Comparison of ENCODE assay signal across 8 cellular contexts in the genomic region with DNA sequence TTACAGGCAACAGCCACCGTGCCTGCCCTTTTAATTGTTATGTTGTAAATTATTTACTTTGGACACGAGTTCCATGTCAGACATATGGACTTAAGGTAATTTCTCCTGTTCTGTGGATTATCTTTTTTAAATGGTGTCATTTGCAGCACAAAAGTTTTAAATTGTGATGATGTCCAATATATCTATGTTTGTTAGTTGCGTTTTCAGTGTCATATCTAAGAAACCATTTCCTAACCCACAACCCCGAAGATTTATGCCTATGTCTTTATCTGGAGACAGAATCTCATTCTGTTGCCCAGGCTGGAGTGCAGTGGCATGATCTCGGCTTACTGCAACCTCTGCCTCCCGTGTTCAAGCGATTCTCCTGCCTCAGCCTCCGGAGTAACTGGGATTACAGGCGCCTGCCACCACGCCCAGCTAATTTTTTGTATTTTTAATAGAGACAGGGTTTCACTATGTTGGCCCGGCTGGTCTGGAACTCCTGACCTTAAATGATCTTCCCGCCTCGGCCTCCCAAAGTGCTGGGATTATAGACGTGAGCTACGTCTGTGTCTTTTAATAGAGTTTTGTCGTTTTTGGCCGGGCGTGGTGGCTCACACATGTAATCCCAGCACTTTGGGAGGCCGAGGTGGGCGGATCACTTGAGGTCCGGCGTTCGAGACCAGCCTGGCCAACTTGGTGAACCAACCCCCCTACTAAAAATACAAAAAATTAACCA. TPM values are rescaled to one million over a fixed set of nuclear protein-coding genes. Genes with fewer than 3 reads are reported as not detected.
DNase-seq lines count a peak whose midpoint lies in the region; ATAC-seq and TF ChIP-seq lines count a peak whose summit lies in the region.
"Not testable (repeated sequence)": the region's sequence is repeated elsewhere in the genome, so short reads cannot be mapped to it uniquely, and the experiment has no call there.

No MANE protein-coding gene starts in this region.

- WGBS in spleen, 5 donors = 43 to 51% (median 45%) methylated on average over 23 of the region's 23 CpGs

- intact Hi-C loops in HCT116 (cut with micrococcal nuclease) = loop anchor here (5.0 kb wide), 1 partner anchor 87 kb away; no protein-coding TSS in a partner anchor
- intact Hi-C loops in PC-9 (cut with micrococcal nuclease; ENCODE audit: unreplicated experiment) = loop anchor here (1.0 to 2.0 kb wide), 4 partner anchors 20 to 98 kb away; a partner anchor contains a TSS
- intact Hi-C loops in colonic mucosa (cut with DNase I) = loop anchor here (10.0 kb wide), 2 partner anchors 54 to 94 kb away; a partner anchor contains a TSS
- intact Hi-C loops in naive thymus-derived CD4-positive, alpha-beta T cell (cut with micrococcal nuclease) = loop anchor here (1.0 to 10.0 kb wide), 13 partner anchors 14 to 1077 kb away; a partner anchor contains a TSS
- intact Hi-C loops in spleen (cut with DNase I; ENCODE audit: low total_unique reads) = not testable (repeated sequence)

- not testable (repeated sequence) for DNase-seq in AG04450 (ENCODE audit: low read depth, low spot score); HCT116 (ENCODE audit: low read depth, low spot score); PC-9; colonic mucosa
- peak; percentile 59 for DNase-seq in right atrium auricular region (ENCODE audit: low spot score)
- peak in 4 of 9 donors; percentile 12 to 28 (median 18) for DNase-seq in naive thymus-derived CD4-positive, alpha-beta T cell
- DNase-seq in spleen = peak; percentile 48

- peaks cover 18% of the 10 kb centered on the region for H3K36me3 Mint-ChIP-seq in activated T-helper 17 cell treated with anti-CD3 and anti-CD28 coated beads, Interleukin-2, amount 50 U/mL, for 72 hours (ENCODE audit: low read depth)
- peaks cover 0 to 10% (median 4%) of the 10 kb centered on the region in 5 donors for H3K36me3 Mint-ChIP-seq in naive thymus-derived CD4-positive, alpha-beta T cell

- H3K9ac ChIP-seq in HCT116 (ENCODE audit: low read length) (peak overlapping the region; percentile 47; the same call in 1 of the 2 replicates), colonic mucosa (ENCODE audit: low read depth in 2 of 2, low read length in 2 of 2) (peak overlapping the region; percentile 12 to 33)

- H2AFZ ChIP-seq in HCT116 (ENCODE audit: low read depth, low read length, poor library complexity, severe bottlenecking) = not testable (repeated sequence)
- H2AFZ ChIP-seq in PC-9 = peak overlapping the region; percentile 77

- not testable (repeated sequence) for BruUV-seq in HCT116 (replicated peaks; lab: Mats Ljungman, UMichigan); PC-9 (replicated peaks; lab: Mats Ljungman, UMichigan)

- not testable (repeated sequence) for H3K9me2 ChIP-seq in HCT116 (ENCODE audit: insufficient read depth); PC-9 (ENCODE audit: insufficient read depth)

- not testable (repeated sequence) for ATAC-seq in HCT116; activated T-helper 17 cell treated with anti-CD3 and anti-CD28 coated beads, Interleukin-2, amount 50 U/mL, for 72 hours (replicated peaks); naive thymus-derived CD4-positive, alpha-beta T cell

- CTCF ChIA-PET in AG04450 (lab: Charles Lee) = interaction anchor here (0.9 kb wide), 1 partner anchor 152 kb away, joined by 3 read pairs; no protein-coding TSS in a partner anchor
- CTCF ChIA-PET in HCT116 (lab: Charles Lee); PC-9 (lab: Charles Lee): not testable (repeated sequence)
- CTCF ChIA-PET in naive thymus-derived CD4-positive, alpha-beta T cell (lab: Charles Lee) = interaction anchor here (1.0 kb wide), 1 partner anchor 19 kb away, joined by 3 read pairs; no protein-coding TSS in a partner anchor

- H3K9me3 Mint-ChIP-seq in activated T-helper 17 cell treated with anti-CD3 and anti-CD28 coated beads, Interleukin-2, amount 50 U/mL, for 72 hours; naive thymus-derived CD4-positive, alpha-beta T cell: not testable (repeated sequence)

- peak overlapping the region; percentile 75 for H3K27ac Mint-ChIP-seq in activated T-helper 17 cell treated with anti-CD3 and anti-CD28 coated beads, Interleukin-2, amount 50 U/mL, for 72 hours
- peak overlapping the region; percentile 65 to 95 (median 89) for H3K27ac Mint-ChIP-seq in naive thymus-derived CD4-positive, alpha-beta T cell

- H3K4me1 ChIP-seq in HCT116 (ENCODE audit: control insufficient read depth in 1 of 2, insufficient read depth in 2 of 2, low read length in 2 of 2) = peaks cover 3 to 18% of the 10 kb centered on the region in 2 experiments; a peak in 3 of 4 replicates
- not testable (repeated sequence) for H3K4me1 ChIP-seq in PC-9 (replicated peaks; ENCODE audit: insufficient read depth); colonic mucosa
- peaks cover 0 to 27% of the 10 kb centered on the region in 2 donors for H3K4me1 ChIP-seq in right atrium auricular region
- peaks cover 7 to 16% of the 10 kb centered on the region in 2 donors for H3K4me1 ChIP-seq in naive thymus-derived CD4-positive, alpha-beta T cell (ENCODE audit: control insufficient read depth in 2 of 2, insufficient read depth in 2 of 2, low read length in 2 of 2)
- H3K4me1 ChIP-seq in spleen = peaks cover 16 to 60% (median 46%) of the 10 kb centered on the region in 6 donors

- TF ChIP-seq CTCF in AG04450 (IDR thresholded peaks at IDR 0.05; ENCODE audit: low read depth, low read length); HCT116 (IDR thresholded peaks at IDR 0.05 in 2 of 3, conservative IDR thresholded peaks at IDR 0.05 in 1 of 3; ENCODE audit: borderline replicate concordance in 1 of 3, insufficient read depth in 1 of 3, low read depth in 2 of 3, low read length in 2 of 3); PC-9 (conservative IDR thresholded peaks at IDR 0.05); colonic mucosa (IDR thresholded peaks at IDR 0.05); right atrium auricular region (IDR thresholded peaks at IDR 0.05); spleen (IDR thresholded peaks at IDR 0.05 in 8 of 11, conservative IDR thresholded peaks at IDR 0.05 in 3 of 11): not testable (repeated sequence)

- TF ChIP-seq POLR2A in HCT116 (IDR thresholded peaks at IDR 0.05; ENCODE audit: borderline replicate concordance, extremely low read depth, insufficient read depth, insufficient read length); spleen (IDR thresholded peaks at IDR 0.05): not testable (repeated sequence)

- not testable (repeated sequence) for H4K20me1 ChIP-seq in HCT116 (ENCODE audit: insufficient read depth)
- H4K20me1 ChIP-seq in PC-9 (ENCODE audit: insufficient read depth) = peaks cover 25% of the 10 kb centered on the region

- H3K9me3 ChIP-seq in AG04450 (ENCODE audit: control insufficient read depth, insufficient read depth, low read length); HCT116 (ENCODE audit: control insufficient read depth in 1 of 2, insufficient read depth in 1 of 2, low read depth in 1 of 2, low read length in 2 of 2); PC-9 (ENCODE audit: insufficient read depth, low read depth); colonic mucosa; right atrium auricular region; naive thymus-derived CD4-positive, alpha-beta T cell (ENCODE audit: control insufficient read depth in 2 of 3, low read length in 3 of 3); spleen: not testable (repeated sequence)

- TF ChIP-seq RAD21 in HCT116 (IDR thresholded peaks at IDR 0.05; ENCODE audit: low read depth) = not testable (repeated sequence)

- H3F3A ChIP-seq in PC-9 (ENCODE audit: insufficient read depth, low read depth) = peaks cover 30% of the 10 kb centered on the region

- peak overlapping the region; percentile 95 for H3K4me2 ChIP-seq in HCT116 (ENCODE audit: low read length)
- peak overlapping the region; percentile 79 for H3K4me2 ChIP-seq in PC-9

- H3K27ac ChIP-seq in AG04450 (ENCODE audit: low read depth, low read length); PC-9: not testable (repeated sequence)
- H3K27ac ChIP-seq in HCT116 (ENCODE audit: low read depth, low read length) (peak overlapping the region; percentile 17; the same call in 1 of the 2 replicates), colonic mucosa (peak overlapping the region; percentile 29), right atrium auricular region (peak overlapping the region; percentile 74 to 76), spleen (peak overlapping the region; percentile 11 to 93 (median 84))
- peak overlapping the region; percentile 84 for H3K27ac ChIP-seq in naive thymus-derived CD4-positive, alpha-beta T cell (ENCODE audit: low read depth, low read length)

- RAD21 ChIA-PET in HCT116 (lab: Charles Lee; ENCODE audit: low non-redundant PET in 1 of 2, low total read pairs in 2 of 2, uncharacterized antibody in 2 of 2, unreplicated experiment in 2 of 2) = interaction anchor here in 1 of 2 experiments (0.6 to 0.7 kb wide), 2 partner anchors 53 to 118 kb away, joined by 3 to 5 read pairs; no protein-coding TSS in a partner anchor

- peaks cover 39% of the 10 kb centered on the region for H3K79me2 ChIP-seq in HCT116 (ENCODE audit: insufficient read depth, low read length)
- peaks cover 38% of the 10 kb centered on the region for H3K79me2 ChIP-seq in PC-9 (ENCODE audit: low read depth)

- POLR2A ChIA-PET in AG04450 (lab: Yijun Ruan, JAX) (interaction anchor here (1.0 kb wide), 1 partner anchor 19 kb away, joined by 3 read pairs; no protein-coding TSS in a partner anchor), PC-9 (lab: Charles Lee; ENCODE audit: unreplicated experiment) (interaction anchor here (0.5 to 0.6 kb wide), 2 partner anchors 21 to 240 kb away, joined by 4 to 15 read pairs; no protein-coding TSS in a partner anchor)
- POLR2A ChIA-PET in HCT116 (lab: Charles Lee) = not testable (repeated sequence)
- POLR2A ChIA-PET in naive thymus-derived CD4-positive, alpha-beta T cell (lab: Charles Lee) = interaction anchor here (0.6 to 2.0 kb wide), 4 partner anchors 10 to 21 kb away, joined by 3 to 9 read pairs (median 6); a partner anchor contains a TSS

- H3K4me3 Mint-ChIP-seq in activated T-helper 17 cell treated with anti-CD3 and anti-CD28 coated beads, Interleukin-2, amount 50 U/mL, for 72 hours = peak overlapping the region; percentile 66
- peak overlapping the region; percentile 60 to 93 (median 84) for H3K4me3 Mint-ChIP-seq in naive thymus-derived CD4-positive, alpha-beta T cell

- peak overlapping the region; percentile 67 for H3K4me3 ChIP-seq in AG04450 (ENCODE audit: low read depth, low read length)
- peak overlapping the region; percentile 43 to 94 for H3K4me3 ChIP-seq in HCT116 (replicated peaks in 1 of 2; ENCODE audit: low read depth in 1 of 2, low read length in 2 of 2)
- peak overlapping the region; percentile 94 for H3K4me3 ChIP-seq in PC-9
- peak overlapping the region; percentile 100 for H3K4me3 ChIP-seq in colonic mucosa
- peak overlapping the region in 1 of 2 donors; percentile 70 for H3K4me3 ChIP-seq in right atrium auricular region
- peak overlapping the region; percentile 58 for H3K4me3 ChIP-seq in naive thymus-derived CD4-positive, alpha-beta T cell (ENCODE audit: low read length)
- peak overlapping the region; percentile 7 to 99 (median 95) for H3K4me3 ChIP-seq in spleen

- H3K27me3 Mint-ChIP-seq in activated T-helper 17 cell treated with anti-CD3 and anti-CD28 coated beads, Interleukin-2, amount 50 U/mL, for 72 hours; naive thymus-derived CD4-positive, alpha-beta T cell: not testable (repeated sequence)

- not testable (repeated sequence) for H3K27me3 ChIP-seq in AG04450 (ENCODE audit: control insufficient read depth, insufficient read depth, low read length); HCT116 (ENCODE audit: insufficient read depth, low read length); PC-9 (ENCODE audit: insufficient read depth, low read depth); colonic mucosa; right atrium auricular region; naive thymus-derived CD4-positive, alpha-beta T cell (ENCODE audit: control insufficient read depth in 2 of 2, insufficient read depth in 2 of 2, low read length in 2 of 2); spleen (replicated peaks in 1 of 7)

- H3K4me1 Mint-ChIP-seq in activated T-helper 17 cell treated with anti-CD3 and anti-CD28 coated beads, Interleukin-2, amount 50 U/mL, for 72 hours = peaks cover 11% of the 10 kb centered on the region
- peaks cover 29 to 44% (median 32%) of the 10 kb centered on the region in 7 donors for H3K4me1 Mint-ChIP-seq in naive thymus-derived CD4-positive, alpha-beta T cell

- H3K36me3 ChIP-seq in HCT116 (ENCODE audit: control insufficient read depth in 1 of 2, insufficient read depth in 2 of 2, low read length in 2 of 2); PC-9 (ENCODE audit: low read depth); colonic mucosa; right atrium auricular region; naive thymus-derived CD4-positive, alpha-beta T cell (ENCODE audit: control insufficient read depth in 2 of 3, insufficient read depth in 3 of 3, low read length in 3 of 3): not testable (repeated sequence)
- H3K36me3 ChIP-seq in spleen = peaks cover 0 to 14% (median 12%) of the 10 kb centered on the region in 6 donors

RNA-seq across cellular contexts. Expression of a gene that starts 0.9 kb away (rescaled TPM):
- 5.4 and 7.3 TPM in 2 replicates for polyA plus RNA-seq in AG04450 (2011; rRNA removed)
- 12.8 and 13.9 TPM in 2 replicates for polyA minus RNA-seq in AG04450 (2011; rRNA and poly(A)+ RNA removed)
- total RNA-seq in HCT116 (2021; ENCODE audit: unreplicated experiment) = 54.5 TPM
- polyA plus RNA-seq in HCT116 (2012) = 27.2 and 28.2 TPM in 2 replicates
- total RNA-seq in PC-9 (2021) = 45.0 and 50.3 TPM in 2 replicates
- 10 to 100 TPM; 47.1 to 60.0 TPM for total RNA-seq in activated T-helper 17 cell treated with anti-CD3 and anti-CD28 coated beads, Interleukin-2, amount 50 U/mL, for 72 hours
- 10 to 100 TPM; 23.3 to 39.0 TPM for total RNA-seq in colonic mucosa
- total RNA-seq in right atrium auricular region = 10 to 100 TPM; 10.5 to 15.5 TPM
- 10 to 100 TPM; 62.2 to 86.8 (median 82.6) TPM for total RNA-seq in naive thymus-derived CD4-positive, alpha-beta T cell
- polyA plus RNA-seq in naive thymus-derived CD4-positive, alpha-beta T cell = 1 to 10 TPM; 2.8 to 6.0 TPM
- total RNA-seq in spleen = 10 to 100 TPM; 41.1 to 70.2 (median 48.3) TPM
- 10 to 100 TPM; 11.8 to 20.8 (median 17.5) TPM for polyA plus RNA-seq in spleen

RNA-seq across cellular contexts. Expression of a gene that starts 19.8 kb away (rescaled TPM):
- polyA plus RNA-seq in AG04450 (2011; rRNA removed) = 11.4 and 13.7 TPM in 2 replicates
- 10.5 and 15.2 TPM in 2 replicates for polyA minus RNA-seq in AG04450 (2011; rRNA and poly(A)+ RNA removed)
- 77.3 TPM for total RNA-seq in HCT116 (2021; ENCODE audit: unreplicated experiment)
- 46.8 and 49.7 TPM in 2 replicates for polyA plus RNA-seq in HCT116 (2012)
- total RNA-seq in PC-9 (2021) = 36.4 and 37.0 TPM in 2 replicates
- 10 to 100 TPM; 31.5 to 75.2 TPM for total RNA-seq in activated T-helper 17 cell treated with anti-CD3 and anti-CD28 coated beads, Interleukin-2, amount 50 U/mL, for 72 hours
- total RNA-seq in colonic mucosa = 10 to 100 TPM; 16.0 to 58.9 TPM
- total RNA-seq in right atrium auricular region = 10 to 100 TPM in 1 of 2 donors, 1 to 10 TPM in 1; 5.0 to 10.3 TPM
- total RNA-seq in naive thymus-derived CD4-positive, alpha-beta T cell = 10 to 100 TPM; 23.4 to 54.9 (median 49.2) TPM
- 10 to 100 TPM; 15.0 to 37.1 TPM for polyA plus RNA-seq in naive thymus-derived CD4-positive, alpha-beta T cell
- total RNA-seq in spleen = 10 to 100 TPM; 16.0 to 42.7 (median 23.3) TPM
- 10 to 100 TPM; 30.0 to 46.5 (median 41.3) TPM for polyA plus RNA-seq in spleen

RNA-seq across cellular contexts. Expression of a gene that starts 54.5 kb away (rescaled TPM):
- polyA plus RNA-seq in AG04450 (2011; rRNA removed) (4.6 and 6.6 TPM in 2 replicates), spleen (10 to 100 TPM in 2 of 3 donors, 1 to 10 TPM in 1; 9.9 to 35.1 (median 25.3) TPM)
- polyA minus RNA-seq in AG04450 (2011; rRNA and poly(A)+ RNA removed) = 4.0 and 4.5 TPM in 2 replicates
- total RNA-seq in HCT116 (2021; ENCODE audit: unreplicated experiment) (34.2 TPM), PC-9 (2021) (50.8 and 70.5 TPM in 2 replicates), colonic mucosa (10 to 100 TPM; 20.3 to 31.9 TPM), right atrium auricular region (10 to 100 TPM; 16.2 to 23.4 TPM), spleen (10 to 100 TPM; 30.2 to 60.7 (median 55.0) TPM)
- polyA plus RNA-seq in HCT116 (2012) = 17.4 and 24.4 TPM in 2 replicates
- 10 to 100 TPM; 14.7 to 21.5 TPM for total RNA-seq in activated T-helper 17 cell treated with anti-CD3 and anti-CD28 coated beads, Interleukin-2, amount 50 U/mL, for 72 hours
- total RNA-seq in naive thymus-derived CD4-positive, alpha-beta T cell = 100 to 1,000 TPM in 1 of 5 experiments, 10 to 100 TPM in 4; 33.9 to 109 (median 43.8) TPM
- polyA plus RNA-seq in naive thymus-derived CD4-positive, alpha-beta T cell = 1 to 10 TPM in 1 of 2 donors, under 1 TPM in 1; 0.28 to 1.6 TPM
